21 cellular contexts compared by ENCODE assay signal in the genomic region with DNA sequence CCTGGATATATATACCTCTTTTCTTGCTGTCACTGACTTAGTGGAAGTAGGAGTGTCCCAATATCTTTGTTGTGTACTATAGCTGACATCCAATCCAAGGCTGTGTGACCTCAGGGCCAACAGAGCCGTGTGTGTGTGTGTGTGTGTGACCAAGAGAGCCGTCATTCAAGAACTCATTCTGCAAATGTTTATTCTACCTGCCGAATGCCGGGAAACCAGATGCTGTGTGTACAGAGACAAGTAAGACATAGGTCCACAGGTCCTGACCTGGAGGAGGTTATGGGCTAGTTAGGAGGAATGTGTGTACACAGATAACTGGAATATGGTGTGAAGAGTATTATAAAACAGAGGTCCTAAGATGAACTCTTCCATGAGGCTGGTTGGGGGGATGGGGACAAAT.
DNase-seq lines count a peak whose midpoint lies in the region; ATAC-seq and TF ChIP-seq lines count a peak whose summit lies in the region.
"Had no signal": no experiment of that assay in that cellular context is flagged by ENCODE, and none has a peak within 500 bp of the region (broad histone marks: within the 10 kb centered on the region; RNA-seq: fewer than 3 reads in every experiment).

No MANE protein-coding gene starts in this region.

- H3K27me3 Mint-ChIP-seq in WTC11 (ENCODE audit: low read depth) = no peaks in the 10 kb centered on the region
- H3K27me3 Mint-ChIP-seq in type B pancreatic cell = peaks cover 46% of the 10 kb centered on the region
- peaks cover 20% of the 10 kb centered on the region for H3K27me3 Mint-ChIP-seq in activated T-cell treated with anti-CD3 and anti-CD28 coated beads, Interleukin-2, amount 50 U/mL, for 72 hours (ENCODE audit: low read depth)

- H3K4me3 Mint-ChIP-seq in WTC11 = no peak overlapping the region
- H3K4me3 Mint-ChIP-seq in type B pancreatic cell = no peak overlapping the region
- no peak overlapping the region for H3K4me3 Mint-ChIP-seq in activated T-cell treated with anti-CD3 and anti-CD28 coated beads, Interleukin-2, amount 50 U/mL, for 72 hours
- H3K4me3 Mint-ChIP-seq: CD8-positive, alpha-beta memory T cell; H9; HFFc6; T-helper 17 cell had no signal

- DNase-seq in NCI-H1417 (lab: John Stamatoyannopoulos, UW) = peak in 2 of 3 experiments; percentile 53 to 79
- DNase-seq in NCI-H1417 treated with DMSO at 0.1 percent for 48 hours (lab: John Stamatoyannopoulos, UW) = no peak
- DNase-seq in NCI-H510A (lab: John Stamatoyannopoulos, UW) = peak; percentile 19
- DNase-seq in WTC11 (ENCODE audit: low spot score) = no peak
- no peak for DNase-seq in type B pancreatic cell (ENCODE audit: extremely low spot score, unreplicated experiment)
- no peak for DNase-seq in activated T-cell treated with anti-CD3 and anti-CD28 coated beads, Interleukin-2, amount 50 U/mL, for 72 hours
- DNase-seq in GM03348 (ENCODE audit: low spot score) = no peak
- DNase-seq: CD8-positive, alpha-beta memory T cell; DND-41; GM23248; H9; HFFc6; Kasumi-1; MM.1S; NCI-H1092; NCI-H146; NCI-H2081 treated with DMSO at 0.1 percent for 48 hours; NCI-H2171 treated with DMSO at 0.1 percent for 48 hours; NCI-H524; Right ventricle myocardium superior; T-helper 17 cell had no signal

- ATAC-seq in WTC11 = no peak
- ATAC-seq in activated T-cell treated with anti-CD3 and anti-CD28 coated beads, Interleukin-2, amount 50 U/mL, for 72 hours (replicated peaks in 1 of 2) = no peak
- ATAC-seq: T-helper 17 cell had no signal

- TF ChIP-seq CTCF in WTC11 (IDR thresholded peaks at IDR 0.05) = no peak
- TF ChIP-seq CTCF in type B pancreatic cell (conservative IDR thresholded peaks at IDR 0.05) = no peak

- H3K27ac Mint-ChIP-seq in WTC11 (no peak overlapping the region), type B pancreatic cell (peak overlapping the region; percentile 76)
- no peak overlapping the region for H3K27ac Mint-ChIP-seq in activated T-cell treated with anti-CD3 and anti-CD28 coated beads, Interleukin-2, amount 50 U/mL, for 72 hours
- H3K27ac Mint-ChIP-seq: CD8-positive, alpha-beta memory T cell; H9; HFFc6; T-helper 17 cell had no signal

- peaks cover 1% of the 10 kb centered on the region for H3K4me1 Mint-ChIP-seq in WTC11
- H3K4me1 Mint-ChIP-seq in type B pancreatic cell (ENCODE audit: unreplicated experiment) = no peaks in the 10 kb centered on the region
- no peaks in the 10 kb centered on the region for H3K4me1 Mint-ChIP-seq in activated T-cell treated with anti-CD3 and anti-CD28 coated beads, Interleukin-2, amount 50 U/mL, for 72 hours (ENCODE audit: low read depth)
- H3K4me1 Mint-ChIP-seq: CD8-positive, alpha-beta memory T cell had no signal

- no peaks in the 10 kb centered on the region for H3K36me3 Mint-ChIP-seq in WTC11
- H3K36me3 Mint-ChIP-seq in type B pancreatic cell = no peaks in the 10 kb centered on the region
- no peaks in the 10 kb centered on the region for H3K36me3 Mint-ChIP-seq in activated T-cell treated with anti-CD3 and anti-CD28 coated beads, Interleukin-2, amount 50 U/mL, for 72 hours (ENCODE audit: insufficient read depth in 2 of 2)
- H3K36me3 Mint-ChIP-seq: CD8-positive, alpha-beta memory T cell had no signal

- POLR2A ChIA-PET in WTC11 (lab: Charles Lee) = no interaction called here

- CTCF ChIA-PET in WTC11 (lab: Charles Lee) = interaction anchor here (0.5 kb wide), 1 partner anchor 29 kb away, joined by 3 read pairs; no protein-coding TSS in a partner anchor

- no peaks in the 10 kb centered on the region for H3K9me3 Mint-ChIP-seq in WTC11
- H3K9me3 Mint-ChIP-seq in type B pancreatic cell = no peaks in the 10 kb centered on the region
- no peaks in the 10 kb centered on the region for H3K9me3 Mint-ChIP-seq in activated T-cell treated with anti-CD3 and anti-CD28 coated beads, Interleukin-2, amount 50 U/mL, for 72 hours
- H3K9me3 Mint-ChIP-seq: CD8-positive, alpha-beta memory T cell; H9; HFFc6 had no signal

TF ChIP-seq in WTC11, 78 proteins besides CTCF, POLR2A, EP300 and RAD21:
- TF ChIP-seq GABPB1 (CRISPR knock-in tag; IDR thresholded peaks at IDR 0.05) = peak; percentile 60; the same call in 1 of the 2 replicates
- TF ChIP-seq, protein P1, sequence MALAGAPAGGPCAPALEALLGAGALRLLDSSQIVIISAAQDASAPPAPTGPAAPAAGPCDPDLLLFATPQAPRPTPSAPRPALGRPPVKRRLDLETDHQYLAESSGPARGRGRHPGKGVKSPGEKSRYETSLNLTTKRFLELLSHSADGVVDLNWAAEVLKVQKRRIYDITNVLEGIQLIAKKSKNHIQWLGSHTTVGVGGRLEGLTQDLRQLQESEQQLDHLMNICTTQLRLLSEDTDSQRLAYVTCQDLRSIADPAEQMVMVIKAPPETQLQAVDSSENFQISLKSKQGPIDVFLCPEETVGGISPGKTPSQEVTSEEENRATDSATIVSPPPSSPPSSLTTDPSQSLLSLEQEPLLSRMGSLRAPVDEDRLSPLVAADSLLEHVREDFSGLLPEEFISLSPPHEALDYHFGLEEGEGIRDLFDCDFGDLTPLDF (CRISPR knock-in tag; IDR thresholded peaks at IDR 0.05) = no peak

Comparison
In these comparisons a context has a peak if more than half of its experiments do, and no peak if none do; other contexts are left out.
1. DNase-seq: peak in NCI-H1417 (2 of 3) and NCI-H510A (single experiment); none in NCI-H1417 treated with DMSO at 0.1 percent for 48 hours (single experiment), WTC11 (single experiment), type B pancreatic cell (single experiment), activated T-cell treated with anti-CD3 and anti-CD28 coated beads, Interleukin-2, amount 50 U/mL, for 72 hours (0 of 2) and GM03348 (single experiment).